ENCODE assay signal across 19 cellular contexts in the genomic region with DNA sequence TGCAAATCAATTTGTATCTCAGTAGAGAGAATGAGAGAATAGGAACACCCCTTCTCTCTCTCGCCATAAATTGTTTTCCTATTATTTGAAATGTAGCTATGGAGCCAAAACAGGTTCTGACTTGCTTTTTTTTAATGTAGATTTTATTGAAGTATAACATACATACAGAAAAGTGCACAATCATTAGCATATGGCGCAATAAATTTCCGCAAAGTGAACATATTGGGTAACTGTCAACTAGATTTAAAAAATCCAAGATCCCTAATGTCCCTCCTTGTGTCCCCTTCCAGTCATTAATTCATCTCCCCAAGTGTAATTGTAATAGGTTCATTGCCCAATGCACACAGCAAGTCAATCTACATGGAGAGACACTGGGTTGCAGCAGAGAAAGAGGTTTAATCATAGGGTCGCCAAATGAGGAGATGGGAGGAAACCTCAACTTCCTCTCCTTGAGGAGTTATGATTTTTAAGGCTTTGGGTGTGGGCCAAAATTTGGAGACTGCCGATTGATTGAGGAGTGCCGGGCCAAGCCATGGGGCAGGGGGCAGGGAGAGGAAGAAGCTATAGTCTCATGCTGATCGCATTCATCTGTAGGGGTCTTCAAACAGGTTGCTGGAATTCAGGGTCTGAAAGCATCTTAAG.
"Had no signal": no experiment of that assay in that cellular context is flagged by ENCODE, and none has a peak within 500 bp of the region (broad histone marks: within the 10 kb centered on the region; RNA-seq: fewer than 3 reads in every experiment).

No MANE protein-coding gene starts in this region.

- H3K27ac Mint-ChIP-seq: activated naive CD4-positive, alpha-beta T cell treated with anti-CD3 and anti-CD28 coated beads, Interleukin-2, amount 10 ng/mL, durations not matched to agents 7 days and 5 days; natural killer cell; stimulated activated naive B cell treated with anti-CD40 and anti-IgM and Interleukin-4, amounts not matched to agents 10 μg/mL and 1 μg/mL and 100 μg/mL, for 72 hours had no signal

- H3K9me3 Mint-ChIP-seq: activated naive CD4-positive, alpha-beta T cell treated with anti-CD3 and anti-CD28 coated beads, Interleukin-2, amount 10 ng/mL, durations not matched to agents 7 days and 5 days; natural killer cell; stimulated activated naive B cell treated with anti-CD40 and anti-IgM and Interleukin-4, amounts not matched to agents 10 μg/mL and 1 μg/mL and 100 μg/mL, for 72 hours had no signal

- H3K4me3 Mint-ChIP-seq: activated naive CD4-positive, alpha-beta T cell treated with anti-CD3 and anti-CD28 coated beads, Interleukin-2, amount 10 ng/mL, durations not matched to agents 7 days and 5 days; natural killer cell; stimulated activated naive B cell treated with anti-CD40 and anti-IgM and Interleukin-4, amounts not matched to agents 10 μg/mL and 1 μg/mL and 100 μg/mL, for 72 hours had no signal

- FAIRE-seq: endometrium, frontal cortex had no signal

- H3K36me3 Mint-ChIP-seq: activated naive CD4-positive, alpha-beta T cell treated with anti-CD3 and anti-CD28 coated beads, Interleukin-2, amount 10 ng/mL, durations not matched to agents 7 days and 5 days; natural killer cell; stimulated activated naive B cell treated with anti-CD40 and anti-IgM and Interleukin-4, amounts not matched to agents 10 μg/mL and 1 μg/mL and 100 μg/mL, for 72 hours had no signal

- DNase-seq: activated CD8-positive, alpha-beta memory T cell treated with anti-CD3 and anti-CD28 coated beads for 24 hours; activated CD8-positive, alpha-beta memory T cell treated with anti-CD3 and anti-CD28 coated beads, Interleukin-2, amount 50 U/mL, for 48 hours; activated effector memory CD4-positive, alpha-beta T cell treated with Interleukin-2 at 50 U/mL for 16 hours; activated naive CD4-positive, alpha-beta T cell treated with anti-CD3 and anti-CD28 coated beads, Interleukin-2, amount 10 ng/mL, durations not matched to agents 7 days and 5 days; activated T-cell treated with anti-CD3 and anti-CD28 coated beads, Interleukin-2, amount 50 U/mL, for 48 hours; aorta; brain microvascular endothelial cell; central memory CD4-positive, alpha-beta T cell; erythroblast; hypothalamus; islet precursor cell; left colon; lower lobe of right lung; natural killer cell; nucleus accumbens; sigmoid colon; stimulated activated naive B cell treated with anti-CD40 and anti-IgM and Interleukin-4, amounts not matched to agents 10 μg/mL and 1 μg/mL and 100 μg/mL, for 72 hours had no signal
